In genomic region chr21:34072145-34073031, GRCh38 we compare ENCODE assay signal across 8 cellular contexts. TPM values are rescaled to one million over a fixed set of nuclear protein-coding genes. Genes with fewer than 3 reads are reported as not detected.
A peak's percentile ranks its signal among the peaks of the same experiment; 100 is the strongest.
DNase-seq lines count a peak whose midpoint lies in the region; ATAC-seq and TF ChIP-seq lines count a peak whose summit lies in the region.

No MANE protein-coding gene starts in this region.

- DNase-seq in Caco-2 (no peak), heart left ventricle (peak in 3 of 5 donors; percentile 49 to 68 (median 57)), NCI-H1694 treated with DMSO at 0.1 percent for 48 hours (lab: John Stamatoyannopoulos, UW) (no peak), dermis blood vessel endothelial cell (no peak), T1000 (lab: John Stamatoyannopoulos, UW) (no peak)
- peak; percentile 8 for DNase-seq in activated T-helper 9 cell treated with anti-CD3 and anti-CD28 coated beads, Interleukin-2, amount 50 U/mL, for 16 hours (ENCODE audit: low read depth)

- peak overlapping the region; percentile 22 for H3K9ac ChIP-seq in rectal smooth muscle tissue (ENCODE audit: low read length)

- intact Hi-C loops in Caco-2 (cut with micrococcal nuclease; ENCODE audit: unreplicated experiment): loop anchor here (1.0 to 5.0 kb wide), 2 partner anchors 105 to 125 kb away; no protein-coding TSS in a partner anchor
- intact Hi-C loops in heart left ventricle (cut with DNase I): loop anchor here in 9 of 10 donors (2.0 to 10.0 kb wide), 12 partner anchors 95 to 276 kb away; partner anchors contain the start of gene ATP5PO (in 1 of the 9)

- 52 to 84% (median 61%) methylated on average over 21 to 32 of the region's 32 CpGs for WGBS in heart left ventricle, 4 donors

- no peaks in the 10 kb centered on the region for H3K27me3 Mint-ChIP-seq in Caco-2 (ENCODE audit: insufficient read depth, unreplicated experiment)

- no peaks in the 10 kb centered on the region for H3K9me3 ChIP-seq in Caco-2
- H3K9me3 ChIP-seq in heart left ventricle: no peaks in the 10 kb centered on the region

- H3K4me1 Mint-ChIP-seq in Caco-2 (ENCODE audit: low read depth, unreplicated experiment): peaks cover 32% of the 10 kb centered on the region

- BruUV-seq in Caco-2 (replicated peaks; lab: Mats Ljungman, UMichigan): TSS peak; percentile 27

- peak overlapping the region; percentile 20 to 90 (median 78) for H3K27ac ChIP-seq in heart left ventricle
- peak overlapping the region; percentile 81 for H3K27ac ChIP-seq in rectal smooth muscle tissue (ENCODE audit: low read depth, low read length)

- TF ChIP-seq CTCF in Caco-2 (IDR thresholded peaks at IDR 0.05; ENCODE audit: insufficient read depth in 1 of 2, low read depth in 1 of 2, low read length in 1 of 2, severe bottlenecking in 1 of 2, unreplicated experiment in 1 of 2) (no peak), heart left ventricle (IDR thresholded peaks at IDR 0.05) (peak in 1 of 12 donors; percentile 5)

- H3K4me3 ChIP-seq in Caco-2 (ENCODE audit: low read depth, low read length) (peak overlapping the region; percentile 57), heart left ventricle (peak overlapping the region in 11 of 12 donors; percentile 26 to 93 (median 85)), rectal smooth muscle tissue (ENCODE audit: low read length) (peak overlapping the region; percentile 64)

- peak overlapping the region; percentile 95 for H3K27ac Mint-ChIP-seq in Caco-2 (ENCODE audit: unreplicated experiment)

- CTCF ChIA-PET in Caco-2 (lab: Charles Lee): interaction anchor here (0.5 to 1.6 kb wide), 8 partner anchors 9 to 286 kb away, joined by 3 to 9 read pairs (median 4); no protein-coding TSS in a partner anchor

- peak in 1 of 2 donors; percentile 7 for TF ChIP-seq POLR2A in heart left ventricle (IDR thresholded peaks at IDR 0.05)

- POLR2A ChIA-PET in Caco-2 (lab: Charles Lee): interaction anchor here (0.6 to 2.3 kb wide), 4 partner anchors 125 to 813 kb away, joined by 4 to 7 read pairs (median 6); no protein-coding TSS in a partner anchor

- H3K9me3 Mint-ChIP-seq in Caco-2 (ENCODE audit: unreplicated experiment): no peaks in the 10 kb centered on the region

- H3K4me3 Mint-ChIP-seq in Caco-2 (ENCODE audit: unreplicated experiment): peak overlapping the region; percentile 81

- no peaks in the 10 kb centered on the region for H3K36me3 ChIP-seq in Caco-2 (ENCODE audit: control insufficient read depth, insufficient read depth, low read length)
- H3K36me3 ChIP-seq in heart left ventricle: no peaks in the 10 kb centered on the region
- no peaks in the 10 kb centered on the region for H3K36me3 ChIP-seq in rectal smooth muscle tissue (ENCODE audit: control insufficient read depth, insufficient read depth, low read length)

- H3K4me1 ChIP-seq in Caco-2 (peaks cover 34% of the 10 kb centered on the region), heart left ventricle (peaks cover 0 to 37% (median 24%) of the 10 kb centered on the region in 12 donors), rectal smooth muscle tissue (ENCODE audit: control insufficient read depth, insufficient read depth, low read length) (peaks cover 15% of the 10 kb centered on the region)

- peak; percentile 4 for ATAC-seq in HG02884 (IDR thresholded peaks at IDR 0.05; ENCODE audit: unreplicated experiment)
- ATAC-seq in heart left ventricle: peak; percentile 6 to 55 (median 30)

- no peaks in the 10 kb centered on the region for H3K27me3 ChIP-seq in Caco-2 (replicated peaks; ENCODE audit: control insufficient read depth, insufficient read depth, low read length)
- no peaks in the 10 kb centered on the region for H3K27me3 ChIP-seq in heart left ventricle
- no peaks in the 10 kb centered on the region for H3K27me3 ChIP-seq in rectal smooth muscle tissue (ENCODE audit: control insufficient read depth, insufficient read depth, low read length)

- peaks cover 41% of the 10 kb centered on the region for H3K36me3 Mint-ChIP-seq in Caco-2 (ENCODE audit: insufficient read depth, unreplicated experiment)

RNA-seq across cellular contexts. Expression of gene MRPS6, which starts 1.0 kb away (rescaled TPM):
- total RNA-seq in Caco-2 (2022) (102 and 104 TPM in 2 replicates), heart left ventricle (10 to 100 TPM; 21.8 to 59.8 (median 35.6) TPM), dermis blood vessel endothelial cell (14.3 and 16.3 TPM in 2 replicates)
- 10 to 100 TPM; 52.0 to 61.7 TPM for polyA plus RNA-seq in heart left ventricle

RNA-seq across cellular contexts. Expression of gene SLC5A3, which starts 1.0 kb away (rescaled TPM):
- 19.1 and 19.8 TPM in 2 replicates for total RNA-seq in Caco-2 (2022)
- total RNA-seq in heart left ventricle: 1 to 10 TPM; 2.4 to 6.2 (median 3.6) TPM
- polyA plus RNA-seq in heart left ventricle: 1 to 10 TPM; 1.1 to 2.0 TPM
- total RNA-seq in dermis blood vessel endothelial cell: 39.1 and 45.1 TPM in 2 replicates

Comparison
In these comparisons a context has a peak if more than half of its experiments do, and no peak if none do; other contexts are left out.
1. DNase-seq: peak in activated T-helper 9 cell treated with anti-CD3 and anti-CD28 coated beads, Interleukin-2, amount 50 U/mL, for 16 hours (single experiment) and heart left ventricle (3 of 5); none in Caco-2 (0 of 2), NCI-H1694 treated with DMSO at 0.1 percent for 48 hours (single experiment), dermis blood vessel endothelial cell (single experiment) and T1000 (single experiment).
2. Peak in every context shown above with its lines, with median percentiles within 50 percentile points of each other: H3K4me3 ChIP-seq.